ENCODE assay signal across 17 cellular contexts in genomic region chr3:177102526-177102925, GRCh38.
DNase-seq lines count a peak whose midpoint lies in the region; ATAC-seq and TF ChIP-seq lines count a peak whose summit lies in the region.
"Had no signal": no experiment of that assay in that cellular context is flagged by ENCODE, and none has a peak within 500 bp of the region (broad histone marks: within the 10 kb centered on the region; RNA-seq: fewer than 3 reads in every experiment).

No MANE protein-coding gene starts in this region.

- H3K27ac Mint-ChIP-seq in chondrocyte (ENCODE audit: unreplicated experiment) (peak overlapping the region; percentile 66), memory B cell (peak overlapping the region; percentile 36)
- no peak overlapping the region for H3K27ac Mint-ChIP-seq in activated CD4-positive, alpha-beta memory T cell treated with anti-CD3 and anti-CD28 coated beads for 36 hours
- H3K27ac Mint-ChIP-seq: activated T-helper 2 cell treated with anti-CD3 and anti-CD28 coated beads, Interferon-gamma antibody, Interleukin-2, Interleukin-4, amounts not matched to agents 10 μg/mL and 5 μg/mL and 100 μg/mL, durations not matched to agents 14 hours and 24 hours and 36 hours had no signal

- H3K9me3 Mint-ChIP-seq in chondrocyte (ENCODE audit: low read depth): no peaks in the 10 kb centered on the region
- H3K9me3 Mint-ChIP-seq in memory B cell: no peaks in the 10 kb centered on the region
- no peaks in the 10 kb centered on the region for H3K9me3 Mint-ChIP-seq in activated CD4-positive, alpha-beta memory T cell treated with anti-CD3 and anti-CD28 coated beads for 36 hours

- peaks cover 7% of the 10 kb centered on the region; the same call in 1 of the 2 replicates for H3K4me1 ChIP-seq in GM23248 (ENCODE audit: insufficient read depth)
- no peaks in the 10 kb centered on the region for H3K4me1 ChIP-seq in PC-3 (ENCODE audit: insufficient read depth, low read length)

- no peaks in the 10 kb centered on the region for H3K36me3 ChIP-seq in GM23248 (ENCODE audit: low read depth)
- no peaks in the 10 kb centered on the region for H3K36me3 ChIP-seq in PC-3 (ENCODE audit: low read depth, low read length)

- in situ Hi-C loops in GM23248 (cut with MboI): no loop called here

- CTCF ChIA-PET in PC-3 (lab: Charles Lee): no interaction called here
- CTCF ChIA-PET in activated CD4-positive, alpha-beta memory T cell treated with anti-CD3 and anti-CD28 coated beads for 36 hours (lab: Charles Lee): no interaction called here

- peaks cover 64% of the 10 kb centered on the region for H3K4me1 Mint-ChIP-seq in chondrocyte (ENCODE audit: low read depth)
- peaks cover 29% of the 10 kb centered on the region for H3K4me1 Mint-ChIP-seq in memory B cell
- peaks cover 42% of the 10 kb centered on the region for H3K4me1 Mint-ChIP-seq in activated CD4-positive, alpha-beta memory T cell treated with anti-CD3 and anti-CD28 coated beads for 36 hours (ENCODE audit: low read depth)

- TF ChIP-seq CTCF in chondrocyte (IDR thresholded peaks at IDR 0.05) (no peak), PC-3 (conservative IDR thresholded peaks at IDR 0.05; ENCODE audit: low read depth, low read length) (no peak)

- H2AFZ ChIP-seq in GM23248: no peak overlapping the region
- H2AFZ ChIP-seq in PC-3 (ENCODE audit: low read length): no peak overlapping the region

- intact Hi-C loops in PC-3 (cut with micrococcal nuclease): no loop called here
- intact Hi-C loops in activated CD4-positive, alpha-beta memory T cell treated with anti-CD3 and anti-CD28 coated beads for 36 hours (cut with micrococcal nuclease): no loop called here

- no peaks in the 10 kb centered on the region for H3K27me3 Mint-ChIP-seq in chondrocyte (ENCODE audit: low read depth)
- H3K27me3 Mint-ChIP-seq in memory B cell: no peaks in the 10 kb centered on the region
- no peaks in the 10 kb centered on the region for H3K27me3 Mint-ChIP-seq in activated CD4-positive, alpha-beta memory T cell treated with anti-CD3 and anti-CD28 coated beads for 36 hours

- H3F3A ChIP-seq in GM23248 (ENCODE audit: insufficient read depth) (no peaks in the 10 kb centered on the region; the same call in 1 of the 2 replicates), PC-3 (ENCODE audit: low read length, unreplicated experiment) (no peaks in the 10 kb centered on the region)

- H3K4me2 ChIP-seq in GM23248 (ENCODE audit: unreplicated experiment) (no peak overlapping the region), PC-3 (ENCODE audit: low read length) (no peak overlapping the region)
- H3K4me2 ChIP-seq: BLaER1 treated with 17β-estradiol and CSF1 and Interleukin-3, amounts not matched to agents 10 nM and 100 nM had no signal

- ATAC-seq in memory B cell (ENCODE audit: low read depth): no peak
- ATAC-seq in GM21390 (IDR thresholded peaks at IDR 0.05; ENCODE audit: unreplicated experiment): no peak
- no peak for ATAC-seq in PC-3
- ATAC-seq in HG03159 (IDR thresholded peaks at IDR 0.05; ENCODE audit: unreplicated experiment): no peak

- H3K4me3 Mint-ChIP-seq in chondrocyte (ENCODE audit: unreplicated experiment): peak overlapping the region; percentile 3
- H3K4me3 Mint-ChIP-seq in memory B cell: no peak overlapping the region
- H3K4me3 Mint-ChIP-seq in activated CD4-positive, alpha-beta memory T cell treated with anti-CD3 and anti-CD28 coated beads for 36 hours: no peak overlapping the region

- no peak overlapping the region for H3K4me3 ChIP-seq in GM23248
- no peak overlapping the region for H3K4me3 ChIP-seq in PC-3 (ENCODE audit: low read length)
- H3K4me3 ChIP-seq: BLaER1 treated with 17β-estradiol and CSF1 and Interleukin-3, amounts not matched to agents 10 nM and 100 nM had no signal

- H3K36me3 Mint-ChIP-seq in chondrocyte (ENCODE audit: low read depth) (peaks cover under 1% of the 10 kb centered on the region), memory B cell (peaks cover 5% of the 10 kb centered on the region)
- peaks cover 5% of the 10 kb centered on the region for H3K36me3 Mint-ChIP-seq in activated CD4-positive, alpha-beta memory T cell treated with anti-CD3 and anti-CD28 coated beads for 36 hours

- H3K9ac ChIP-seq in GM23248 (no peak overlapping the region), PC-3 (ENCODE audit: low read length) (no peak overlapping the region)
- H3K9ac ChIP-seq: BLaER1 treated with 17β-estradiol and CSF1 and Interleukin-3, amounts not matched to agents 10 nM and 100 nM had no signal

- no peaks in the 10 kb centered on the region for H3K9me2 ChIP-seq in GM23248 (ENCODE audit: insufficient read depth)
- H3K9me2 ChIP-seq in PC-3 (replicated peaks; ENCODE audit: low read length): no peaks in the 10 kb centered on the region

- H4K20me1 ChIP-seq in GM23248 (ENCODE audit: insufficient read depth): 0 out of 2 replicates have a peak, but pooled peaks cover 9% of the 10 kb centered on the region
- H4K20me1 ChIP-seq in PC-3 (ENCODE audit: low read length): peaks cover 34% of the 10 kb centered on the region; the same call in 1 of the 2 replicates

- POLR2A ChIA-PET in PC-3 (lab: Charles Lee; ENCODE audit: unreplicated experiment): no interaction called here
- POLR2A ChIA-PET in activated CD4-positive, alpha-beta memory T cell treated with anti-CD3 and anti-CD28 coated beads for 36 hours (lab: Charles Lee): no interaction called here

- H3K27ac ChIP-seq in GM23248: no peak overlapping the region
- H3K27ac ChIP-seq in PC-3 (ENCODE audit: low read length): no peak overlapping the region
- H3K27ac ChIP-seq: BLaER1 treated with 17β-estradiol and CSF1 and Interleukin-3, amounts not matched to agents 10 nM and 100 nM; WERI-Rb-1 had no signal

- H3K27me3 ChIP-seq in GM23248 (replicated peaks; ENCODE audit: insufficient read depth): no peaks in the 10 kb centered on the region
- no peaks in the 10 kb centered on the region for H3K27me3 ChIP-seq in PC-3 (ENCODE audit: low read length)
- H3K27me3 ChIP-seq: BLaER1 treated with 17β-estradiol and CSF1 and Interleukin-3, amounts not matched to agents 10 nM and 100 nM had no signal

- H3K79me2 ChIP-seq in GM23248 (ENCODE audit: insufficient read depth) (peaks cover 100% of the 10 kb centered on the region), PC-3 (ENCODE audit: low read length) (peaks cover 97% of the 10 kb centered on the region)

- peak; percentile 3 for DNase-seq in AG08395 (ENCODE audit: low spot score)
- DNase-seq in GM23248: peak; percentile 14
- no peak for DNase-seq in chondrocyte (ENCODE audit: low spot score)
- DNase-seq in memory B cell (ENCODE audit: low spot score in 2 of 2): no peak
- DNase-seq in PC-3: no peak
- no peak for DNase-seq in activated CD4-positive, alpha-beta memory T cell treated with anti-CD3 and anti-CD28 coated beads for 36 hours
- DNase-seq: effector CD4-positive, alpha-beta T cell; hypothalamus; NCI-H1048; NCI-H69; SHP77; small intestine; WERI-Rb-1 had no signal

- 21 to 28% methylated on average over 3 of the region's 3 CpGs for WGBS in GM23248 (ENCODE audit: low coverage in 1 of 2, low lambda C conversion rate in 2 of 2, missing lambda C conversion rate in 2 of 2), 2 experiments

- BruUV-seq in PC-3 (replicated peaks; lab: Mats Ljungman, UMichigan): no TSS peak

- no peaks in the 10 kb centered on the region for H3K9me3 ChIP-seq in GM23248 (ENCODE audit: low read depth)
- H3K9me3 ChIP-seq in PC-3 (ENCODE audit: low read length): no peaks in the 10 kb centered on the region

Comparison
In these comparisons a context has a peak if more than half of its experiments do, and no peak if none do; other contexts are left out.
1. DNase-seq: peak in AG08395 (single experiment) and GM23248 (single experiment); none in chondrocyte (single experiment), memory B cell (0 of 2), PC-3 (single experiment) and activated CD4-positive, alpha-beta memory T cell treated with anti-CD3 and anti-CD28 coated beads for 36 hours (single experiment).